15 cellular contexts compared by ENCODE assay signal in the genomic region with DNA sequence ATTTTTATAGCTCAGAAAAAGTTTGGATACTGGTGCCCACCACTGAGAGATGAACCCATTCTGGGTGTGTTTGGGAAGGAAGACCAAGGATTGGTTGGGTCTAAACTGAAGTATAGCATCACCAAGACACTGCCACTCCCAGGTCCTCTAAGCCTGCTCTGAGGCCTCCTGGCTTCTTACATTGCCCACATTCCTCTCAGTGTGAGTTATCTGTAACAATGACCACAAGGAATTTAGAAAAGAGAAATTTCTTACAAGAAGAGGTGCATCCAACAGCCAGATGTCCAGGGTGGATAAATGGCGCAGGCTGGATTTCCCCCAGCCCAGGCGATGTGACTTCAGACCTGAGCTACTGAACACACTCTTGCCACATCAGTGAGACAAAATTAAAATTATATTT. TPM values are rescaled to one million over a fixed set of nuclear protein-coding genes. Genes with fewer than 3 reads are reported as not detected.
DNase-seq lines count a peak whose midpoint lies in the region; ATAC-seq and TF ChIP-seq lines count a peak whose summit lies in the region.
"Had no signal": no experiment of that assay in that cellular context is flagged by ENCODE, and none has a peak within 500 bp of the region (broad histone marks: within the 10 kb centered on the region; RNA-seq: fewer than 3 reads in every experiment).

No MANE protein-coding gene starts in this region.

- H3K27me3 Mint-ChIP-seq in progenitor cell of endocrine pancreas: peaks cover 22% of the 10 kb centered on the region

- H3K4me3 Mint-ChIP-seq in progenitor cell of endocrine pancreas (ENCODE audit: low read depth): no peak overlapping the region

- no peaks in the 10 kb centered on the region for H3K36me3 Mint-ChIP-seq in progenitor cell of endocrine pancreas (ENCODE audit: insufficient read depth)

- no peak for ATAC-seq in GM21529 (IDR thresholded peaks at IDR 0.05; ENCODE audit: unreplicated experiment)

- DNase-seq in AG04449 (ENCODE audit: low read depth, low spot score): peak; percentile 87
- DNase-seq in HS-27A (ENCODE audit: low read depth): peak; percentile 68
- DNase-seq in amniotic stem cell (lab: John Stamatoyannopoulos, UW): peak; percentile 78
- DNase-seq in hepatic stellate cell (ENCODE audit: low spot score): peak; percentile 83
- DNase-seq in OCI-M1 (lab: John Stamatoyannopoulos, UW): no peak
- no peak for DNase-seq in progenitor cell of endocrine pancreas (ENCODE audit: low spot score, unreplicated experiment)
- no peak for DNase-seq in NCI-H524 (lab: John Stamatoyannopoulos, UW)
- DNase-seq: activated CD4-positive, CD25-positive, alpha-beta regulatory T cell treated with anti-CD3 and anti-CD28 coated beads, Interleukin-2, amount 50 U/mL, for 72 hours; adrenal gland; NCI-H2029 had no signal

- POLR2A ChIA-PET in AG04449 (lab: Yijun Ruan, JAX): no interaction called here

- no peak for TF ChIP-seq CTCF in AG04449 (IDR thresholded peaks at IDR 0.05; ENCODE audit: insufficient read depth, low read length, missing control alignments)
- no peak for TF ChIP-seq CTCF in progenitor cell of endocrine pancreas (IDR thresholded peaks at IDR 0.05; ENCODE audit: unreplicated experiment)

- H3K9me3 Mint-ChIP-seq in progenitor cell of endocrine pancreas (ENCODE audit: low read depth): no peaks in the 10 kb centered on the region

- H3K4me3 ChIP-seq in AG04449 (ENCODE audit: low read depth, low read length): no peak overlapping the region
- H3K4me3 ChIP-seq: adrenal gland, hepatocyte, lung had no signal

- no peaks in the 10 kb centered on the region for H3K4me1 Mint-ChIP-seq in progenitor cell of endocrine pancreas (ENCODE audit: low read depth)

- CTCF ChIA-PET in AG04449 (lab: Yijun Ruan, JAX): interaction anchor here (0.9 to 15.8 kb wide), 12 partner anchors 10 to 298 kb away, joined by 3 to 586 read pairs (median 6); no protein-coding TSS in a partner anchor

- no peak overlapping the region for H3K27ac Mint-ChIP-seq in progenitor cell of endocrine pancreas

RNA-seq across cellular contexts. Expression of a gene that starts 1.6 kb away (rescaled TPM):
- total RNA-seq in progenitor cell of endocrine pancreas: not detected in 2 replicates
- total RNA-seq: A673, hepatocyte, lung, ureter had no signal

Comparison
In these comparisons a context has a peak if more than half of its experiments do, and no peak if none do; other contexts are left out.
1. DNase-seq: peak in AG04449 (single experiment), HS-27A (single experiment), amniotic stem cell (single experiment) and hepatic stellate cell (single experiment); none in OCI-M1 (single experiment), progenitor cell of endocrine pancreas (single experiment) and NCI-H524 (0 of 2).